In the genomic region with DNA sequence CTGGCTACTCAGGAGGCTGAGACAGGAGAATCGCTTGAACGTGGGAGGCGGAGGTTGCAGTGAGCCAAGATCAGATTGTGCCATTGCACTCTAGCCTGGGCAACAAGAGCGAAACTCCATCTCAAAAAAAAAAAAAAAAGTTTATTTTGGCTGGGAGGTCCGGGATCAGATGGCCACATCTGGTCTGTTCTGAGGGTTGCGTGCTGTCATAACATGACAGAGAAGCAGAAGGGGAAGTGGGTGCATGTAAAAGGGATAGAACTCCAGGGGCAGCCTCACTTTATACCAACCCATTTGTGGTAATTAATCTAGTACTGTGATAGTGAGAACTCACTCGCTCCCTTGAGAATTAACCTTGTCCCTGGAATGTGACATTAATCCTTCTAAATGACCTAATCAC, we compare ENCODE assay signal across 1 cellular context.
TF ChIP-seq lines count a peak whose summit lies in the region.

No MANE protein-coding gene starts in this region.

TF ChIP-seq in GM23338, 12 proteins besides CTCF, POLR2A, EP300 and RAD21 (continued from another document):
- TF ChIP-seq, protein P1, sequence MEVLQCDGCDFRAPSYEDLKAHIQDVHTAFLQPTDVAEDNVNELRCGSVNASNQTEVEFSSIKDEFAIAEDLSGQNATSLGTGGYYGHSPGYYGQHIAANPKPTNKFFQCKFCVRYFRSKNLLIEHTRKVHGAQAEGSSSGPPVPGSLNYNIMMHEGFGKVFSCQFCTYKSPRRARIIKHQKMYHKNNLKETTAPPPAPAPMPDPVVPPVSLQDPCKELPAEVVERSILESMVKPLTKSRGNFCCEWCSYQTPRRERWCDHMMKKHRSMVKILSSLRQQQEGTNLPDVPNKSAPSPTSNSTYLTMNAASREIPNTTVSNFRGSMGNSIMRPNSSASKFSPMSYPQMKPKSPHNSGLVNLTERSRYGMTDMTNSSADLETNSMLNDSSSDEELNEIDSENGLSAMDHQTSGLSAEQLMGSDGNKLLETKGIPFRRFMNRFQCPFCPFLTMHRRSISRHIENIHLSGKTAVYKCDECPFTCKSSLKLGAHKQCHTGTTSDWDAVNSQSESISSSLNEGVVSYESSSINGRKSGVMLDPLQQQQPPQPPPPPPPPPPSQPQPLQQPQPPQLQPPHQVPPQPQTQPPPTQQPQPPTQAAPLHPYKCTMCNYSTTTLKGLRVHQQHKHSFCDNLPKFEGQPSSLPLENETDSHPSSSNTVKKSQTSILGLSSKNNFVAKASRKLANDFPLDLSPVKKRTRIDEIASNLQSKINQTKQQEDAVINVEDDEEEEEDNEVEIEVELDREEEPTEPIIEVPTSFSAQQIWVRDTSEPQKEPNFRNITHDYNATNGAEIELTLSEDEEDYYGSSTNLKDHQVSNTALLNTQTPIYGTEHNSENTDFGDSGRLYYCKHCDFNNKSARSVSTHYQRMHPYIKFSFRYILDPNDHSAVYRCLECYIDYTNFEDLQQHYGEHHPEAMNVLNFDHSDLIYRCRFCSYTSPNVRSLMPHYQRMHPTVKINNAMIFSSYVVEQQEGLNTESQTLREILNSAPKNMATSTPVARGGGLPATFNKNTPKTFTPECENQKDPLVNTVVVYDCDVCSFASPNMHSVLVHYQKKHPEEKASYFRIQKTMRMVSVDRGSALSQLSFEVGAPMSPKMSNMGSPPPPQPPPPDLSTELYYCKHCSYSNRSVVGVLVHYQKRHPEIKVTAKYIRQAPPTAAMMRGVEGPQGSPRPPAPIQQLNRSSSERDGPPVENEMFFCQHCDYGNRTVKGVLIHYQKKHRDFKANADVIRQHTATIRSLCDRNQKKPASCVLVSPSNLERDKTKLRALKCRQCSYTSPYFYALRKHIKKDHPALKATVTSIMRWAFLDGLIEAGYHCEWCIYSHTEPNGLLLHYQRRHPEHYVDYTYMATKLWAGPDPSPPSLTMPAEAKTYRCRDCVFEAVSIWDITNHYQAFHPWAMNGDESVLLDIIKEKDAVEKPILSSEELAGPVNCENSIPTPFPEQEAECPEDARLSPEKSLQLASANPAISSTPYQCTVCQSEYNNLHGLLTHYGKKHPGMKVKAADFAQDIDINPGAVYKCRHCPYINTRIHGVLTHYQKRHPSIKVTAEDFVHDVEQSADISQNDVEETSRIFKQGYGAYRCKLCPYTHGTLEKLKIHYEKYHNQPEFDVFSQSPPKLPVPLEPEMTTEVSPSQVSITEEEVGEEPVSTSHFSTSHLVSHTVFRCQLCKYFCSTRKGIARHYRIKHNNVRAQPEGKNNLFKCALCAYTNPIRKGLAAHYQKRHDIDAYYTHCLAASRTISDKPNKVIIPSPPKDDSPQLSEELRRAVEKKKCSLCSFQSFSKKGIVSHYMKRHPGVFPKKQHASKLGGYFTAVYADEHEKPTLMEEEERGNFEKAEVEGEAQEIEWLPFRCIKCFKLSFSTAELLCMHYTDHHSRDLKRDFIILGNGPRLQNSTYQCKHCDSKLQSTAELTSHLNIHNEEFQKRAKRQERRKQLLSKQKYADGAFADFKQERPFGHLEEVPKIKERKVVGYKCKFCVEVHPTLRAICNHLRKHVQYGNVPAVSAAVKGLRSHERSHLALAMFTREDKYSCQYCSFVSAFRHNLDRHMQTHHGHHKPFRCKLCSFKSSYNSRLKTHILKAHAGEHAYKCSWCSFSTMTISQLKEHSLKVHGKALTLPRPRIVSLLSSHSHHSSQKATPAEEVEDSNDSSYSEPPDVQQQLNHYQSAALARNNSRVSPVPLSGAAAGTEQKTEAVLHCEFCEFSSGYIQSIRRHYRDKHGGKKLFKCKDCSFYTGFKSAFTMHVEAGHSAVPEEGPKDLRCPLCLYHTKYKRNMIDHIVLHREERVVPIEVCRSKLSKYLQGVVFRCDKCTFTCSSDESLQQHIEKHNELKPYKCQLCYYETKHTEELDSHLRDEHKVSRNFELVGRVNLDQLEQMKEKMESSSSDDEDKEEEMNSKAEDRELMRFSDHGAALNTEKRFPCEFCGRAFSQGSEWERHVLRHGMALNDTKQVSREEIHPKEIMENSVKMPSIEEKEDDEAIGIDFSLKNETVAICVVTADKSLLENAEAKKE (CRISPR knock-in tag; IDR thresholded peaks at IDR 0.05) = no peak
- TF ChIP-seq EZH2phosphoT487 (IDR thresholded peaks at IDR 0.05; ENCODE audit: unreplicated experiment) = no peak
- TF ChIP-seq ZNF114 (CRISPR knock-in tag; IDR thresholded peaks at IDR 0.05) = no peak
- TF ChIP-seq EZH2 (IDR thresholded peaks at IDR 0.05; ENCODE audit: low read depth, unreplicated experiment) = no peak
- no peak for TF ChIP-seq JUNB (IDR thresholded peaks at IDR 0.05; ENCODE audit: unreplicated experiment)
- no peak for TF ChIP-seq ZNF331 (CRISPR knock-in tag; IDR thresholded peaks at IDR 0.05; ENCODE audit: low read depth)
- no peak for TF ChIP-seq POLR2AphosphoS5 (IDR thresholded peaks at IDR 0.05; ENCODE audit: low read depth)
